ENCODE assay signal across 29 cellular contexts in the genomic region with DNA sequence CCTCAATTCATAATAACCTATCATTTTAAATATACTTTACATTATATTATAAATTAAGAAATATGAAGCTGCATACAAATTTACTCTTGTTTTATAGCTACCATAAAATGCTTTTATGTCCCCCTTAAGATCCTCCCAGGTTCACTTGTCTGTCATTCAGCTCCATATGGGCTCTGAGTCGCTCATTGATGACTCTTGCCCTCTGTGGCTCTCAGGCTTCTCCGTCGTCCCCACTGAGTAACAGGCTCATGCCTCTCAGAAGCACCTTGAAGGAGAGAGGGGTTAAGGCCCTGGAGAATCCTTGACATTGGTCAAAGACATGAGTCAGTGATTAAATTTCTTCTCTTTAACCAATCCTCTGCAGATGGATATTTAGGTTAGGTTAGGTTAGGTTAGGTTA. TPM values are rescaled to one million over a fixed set of nuclear protein-coding genes. Genes with fewer than 3 reads are reported as not detected.
"Had no signal": no experiment of that assay in that cellular context is flagged by ENCODE, and none has a peak within 500 bp of the region (broad histone marks: within the 10 kb centered on the region; RNA-seq: fewer than 3 reads in every experiment).

No MANE protein-coding gene starts in this region.

- ATAC-seq: activated CD4-positive, CD25-positive, alpha-beta regulatory T cell treated with anti-CD3 and anti-CD28 coated beads, Interleukin-2, amount 50 U/mL, for 24 hours; esophagus mucosa; left cardiac atrium; left ventricle myocardium superior; mucosa of descending colon; natural killer cell treated with Interleukin-12 subunit alpha and Interleukin-12 subunit beta and Interleukin-15 and Interleukin-18, amount 100 ng/mL, for 72 hours; right lobe of liver had no signal

- H3K27me3 Mint-ChIP-seq: activated naive CD8-positive, alpha-beta T cell; stimulated activated naive CD8-positive, alpha-beta T cell treated with anti-CD3 and anti-CD28 coated beads, Interleukin-15, Interleukin-2, amounts not matched to agents 100 ng/mL and 50 ng/mL, for 24 hours had no signal

- H3K36me3 Mint-ChIP-seq: activated naive CD8-positive, alpha-beta T cell; natural killer cell treated with Interleukin-12 subunit alpha and Interleukin-12 subunit beta and Interleukin-15 and Interleukin-18, amount 100 ng/mL, for 72 hours had no signal

- H3K4me3 Mint-ChIP-seq: activated naive CD8-positive, alpha-beta T cell; endodermal cell; natural killer cell treated with Interleukin-12 subunit alpha and Interleukin-12 subunit beta and Interleukin-15 and Interleukin-18, amount 100 ng/mL, for 72 hours; stimulated activated naive CD8-positive, alpha-beta T cell treated with anti-CD3 and anti-CD28 coated beads, Interleukin-15, Interleukin-2, amounts not matched to agents 100 ng/mL and 50 ng/mL, for 24 hours; T-helper 2 cell treated with Interferon-gamma antibody and Interleukin-4, amounts not matched to agents 5 μg/mL and 100 μg/mL, for 36 hours had no signal

- H3K9me3 Mint-ChIP-seq: natural killer cell treated with Interleukin-12 subunit alpha and Interleukin-12 subunit beta and Interleukin-15 and Interleukin-18, amount 100 ng/mL, for 72 hours; stimulated activated naive CD8-positive, alpha-beta T cell treated with anti-CD3 and anti-CD28 coated beads, Interleukin-15, Interleukin-2, amounts not matched to agents 100 ng/mL and 50 ng/mL, for 24 hours; T-helper 2 cell treated with Interferon-gamma antibody and Interleukin-4, amounts not matched to agents 5 μg/mL and 100 μg/mL, for 36 hours had no signal

- H3K27ac Mint-ChIP-seq: activated naive CD8-positive, alpha-beta T cell; endodermal cell; natural killer cell treated with Interleukin-12 subunit alpha and Interleukin-12 subunit beta and Interleukin-15 and Interleukin-18, amount 100 ng/mL, for 72 hours; stimulated activated naive CD8-positive, alpha-beta T cell treated with anti-CD3 and anti-CD28 coated beads, Interleukin-15, Interleukin-2, amounts not matched to agents 100 ng/mL and 50 ng/mL, for 24 hours; T-helper 2 cell treated with Interferon-gamma antibody and Interleukin-4, amounts not matched to agents 5 μg/mL and 100 μg/mL, for 36 hours had no signal

- DNase-seq: activated CD4-positive, alpha-beta T cell treated with anti-CD3 and anti-CD28 coated beads, Interleukin-2, amount 50 U/mL, for 1 hour; activated CD8-positive, alpha-beta memory T cell treated with anti-CD3 and anti-CD28 coated beads for 24 hours; activated effector memory CD4-positive, alpha-beta T cell treated with Interleukin-2 at 50 U/mL for 16 hours; activated naive CD4-positive, alpha-beta T cell treated with Interleukin-2 at 50 U/mL for 16 hours; caudate nucleus; endodermal cell; foreskin fibroblast; head of caudate nucleus; hippocampal formation; left cardiac atrium; left ventricle myocardium superior; mucosa of descending colon; right lobe of liver; stimulated activated CD4-positive, alpha-beta T cell treated with anti-CD3 and anti-CD28 coated beads, Interleukin-2, amount 100 ng/mL, for 48 hours; substantia nigra; T-helper 1 cell; upper lobe of left lung had no signal

RNA-seq across cellular contexts. Expression of gene LCT, which starts 45.4 kb away (rescaled TPM):
- total RNA-seq: astrocyte, chondrocyte, esophagus mucosa, left cardiac atrium, left ventricle myocardium superior, lung microvascular endothelial cell, myocyte, skeletal muscle tissue, vagina had no signal
